ENCODE assay signal across 17 cellular contexts in genomic region chr14:62689741-62690140, GRCh38.
DNase-seq lines count a peak whose midpoint lies in the region; FAIRE-seq and TF ChIP-seq lines count a peak whose summit lies in the region.
"Had no signal": no experiment of that assay in that cellular context is flagged by ENCODE, and none has a peak within 500 bp of the region (broad histone marks: within the 10 kb centered on the region; RNA-seq: fewer than 3 reads in every experiment).

No MANE protein-coding gene starts in this region.

- FAIRE-seq in H54 (lab: Jason Lieb, UNC): peak; percentile 23
- FAIRE-seq: GM12878, K562 had no signal

- 69% methylated on average over 1 of the region's 1 CpG for WGBS in hepatocyte (ENCODE audit: low lambda C conversion rate, missing lambda C conversion rate)
- 36 to 64% (median 44%) methylated on average over 1 of the region's 1 CpG for WGBS in adrenal gland, 4 donors

- no peaks in the 10 kb centered on the region for H3K27me3 ChIP-seq in hepatocyte
- no peaks in the 10 kb centered on the region for H3K27me3 ChIP-seq in adrenal gland
- H3K27me3 ChIP-seq: BE2C had no signal

- peak overlapping the region; percentile 94 for H3K27ac ChIP-seq in hepatocyte
- no peak overlapping the region for H3K27ac ChIP-seq in adrenal gland

- H4K20me1 ChIP-seq in hepatocyte (ENCODE audit: insufficient read depth, poor library complexity, severe bottlenecking): no peaks in the 10 kb centered on the region

- TF ChIP-seq POLR2A in H54 (IDR thresholded peaks at IDR 0.05; ENCODE audit: low read depth, low read length) (no peak), adrenal gland (IDR thresholded peaks at IDR 0.05) (no peak)

- H3K9me3 ChIP-seq in hepatocyte (ENCODE audit: low read depth): no peaks in the 10 kb centered on the region
- H3K9me3 ChIP-seq in adrenal gland (replicated peaks in 1 of 3): no peaks in the 10 kb centered on the region
- H3K9me3 ChIP-seq: BE2C had no signal

- H3K4me3 ChIP-seq in hepatocyte (no peak overlapping the region), adrenal gland (no peak overlapping the region)
- H3K4me3 ChIP-seq: GM12878, K562 had no signal

- no peak for TF ChIP-seq CTCF in hepatocyte (IDR thresholded peaks at IDR 0.05; ENCODE audit: poor library complexity)
- no peak for TF ChIP-seq CTCF in adrenal gland (IDR thresholded peaks at IDR 0.05)

- H3K4me2 ChIP-seq in hepatocyte: no peak overlapping the region
- H3K4me2 ChIP-seq: SK-N-SH had no signal

- no peaks in the 10 kb centered on the region for H3K36me3 ChIP-seq in hepatocyte (replicated peaks; ENCODE audit: insufficient read depth, low read depth)
- no peaks in the 10 kb centered on the region for H3K36me3 ChIP-seq in adrenal gland (replicated peaks in 1 of 2)
- H3K36me3 ChIP-seq: BE2C had no signal

- H3K79me2 ChIP-seq in hepatocyte: no peaks in the 10 kb centered on the region

- H3K9me2 ChIP-seq in hepatocyte (replicated peaks; ENCODE audit: insufficient read depth): no peaks in the 10 kb centered on the region
- H3K9me2 ChIP-seq: SK-N-SH had no signal

- no peak overlapping the region for H2AFZ ChIP-seq in hepatocyte

- H3K4me1 ChIP-seq in hepatocyte (ENCODE audit: insufficient read depth) (peaks cover 17% of the 10 kb centered on the region), adrenal gland (replicated peaks in 1 of 2) (peaks cover 0 to 4% of the 10 kb centered on the region in 2 donors)
- H3K4me1 ChIP-seq: BE2C had no signal

- intact Hi-C loops in adrenal gland (cut with DNase I): no loop called here

- peak; percentile 44 for DNase-seq in COR-L47 (lab: John Stamatoyannopoulos, UW)
- no peak for DNase-seq in H54 (ENCODE audit: insufficient read length, low spot score)
- DNase-seq in NCI-H748 (lab: John Stamatoyannopoulos, UW; ENCODE audit: unreplicated experiment): peak; percentile 64
- no peak for DNase-seq in hepatocyte (ENCODE audit: low spot score)
- DNase-seq in adrenal gland: no peak
- no peak for DNase-seq in effector CD4-positive, alpha-beta T cell
- DNase-seq in activated CD4-positive, alpha-beta T cell treated with anti-CD3 and anti-CD28 coated beads, Interleukin-2, amount 50 U/mL, for 4 hours: no peak
- DNase-seq: BE2C; CD8-positive, alpha-beta memory T cell; DMS79; HCEC 1CT; NCI-H1105; NCI-H187 treated with DMSO at 0.1 percent for 48 hours; NCI-H510A treated with DMSO at 0.1 percent for 48 hours; SK-N-SH had no signal

Comparison
In these comparisons a context has a peak if more than half of its experiments do, and no peak if none do; other contexts are left out.
1. DNase-seq: peak in COR-L47 (single experiment) and NCI-H748 (single experiment); none in H54 (single experiment), hepatocyte (single experiment), adrenal gland (0 of 7), effector CD4-positive, alpha-beta T cell (single experiment) and activated CD4-positive, alpha-beta T cell treated with anti-CD3 and anti-CD28 coated beads, Interleukin-2, amount 50 U/mL, for 4 hours (0 of 2).